3 cellular contexts compared by ENCODE assay signal in the genomic region with DNA sequence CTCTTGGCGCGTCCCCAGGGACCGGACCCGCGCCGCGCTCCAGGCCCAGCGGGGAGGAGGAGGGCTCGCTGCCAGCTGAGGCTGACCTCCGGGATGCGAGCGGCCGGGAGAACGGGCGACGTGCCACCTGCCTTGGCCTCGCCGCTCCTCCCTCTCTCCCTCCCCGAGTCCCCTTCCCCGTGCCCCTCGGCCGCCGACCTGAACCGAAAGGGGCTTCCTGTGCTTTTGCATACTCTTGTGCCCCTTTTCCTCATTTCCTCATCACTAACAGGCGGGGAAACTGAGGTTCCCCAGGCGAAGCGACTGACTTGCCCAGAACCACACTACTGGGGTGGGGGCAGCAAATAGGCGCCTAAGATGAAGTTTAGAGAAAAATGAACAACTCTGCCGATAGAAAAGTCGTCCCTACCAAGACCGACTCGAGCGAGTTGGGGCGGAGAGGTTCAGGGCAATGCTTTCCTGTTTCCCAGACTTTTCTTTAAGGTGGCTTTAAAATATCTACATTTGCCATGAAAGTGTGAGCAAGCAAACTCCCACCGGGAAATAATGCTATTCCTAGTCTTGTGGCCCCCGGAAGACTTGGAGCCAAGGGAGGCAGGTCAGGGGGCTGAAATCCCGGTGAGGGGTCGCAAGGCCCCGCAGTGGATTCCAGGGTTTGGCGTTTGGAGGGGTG.
TF ChIP-seq lines count a peak whose summit lies in the region.

No MANE protein-coding gene starts in this region.

TF ChIP-seq in A549, 52 proteins besides CTCF, POLR2A, EP300 and RAD21 (continues in another document):
- TF ChIP-seq GATA3 (IDR thresholded peaks at IDR 0.05; ENCODE audit: borderline replicate concordance) (no peak), RNF2 (IDR thresholded peaks at IDR 0.05; ENCODE audit: borderline replicate concordance, low read depth) (no peak), TFCP2L1 (CRISPR knock-in tag; IDR thresholded peaks at IDR 0.05) (peak; percentile 82; the same call in 1 of the 2 replicates), HMGXB4 (CRISPR knock-in tag; IDR thresholded peaks at IDR 0.05; ENCODE audit: borderline replicate concordance) (no peak; the same call in 1 of the 2 replicates), HOXA7 (CRISPR knock-in tag; IDR thresholded peaks at IDR 0.05) (peak; percentile 50; the same call in 1 of the 2 replicates), ZC3H11A (IDR thresholded peaks at IDR 0.05) (no peak), ZFP36 (IDR thresholded peaks at IDR 0.05; ENCODE audit: borderline replicate concordance, partially characterized antibody) (no peak), HDAC2 (IDR thresholded peaks at IDR 0.05) (0 out of 2 replicates have a peak, but pooled peaks have one; percentile 40), RARB (CRISPR knock-in tag; IDR thresholded peaks at IDR 0.05) (peak; percentile 79; the same call in 1 of the 2 replicates), JUN (IDR thresholded peaks at IDR 0.05) (no peak), JUNB (IDR thresholded peaks at IDR 0.05) (no peak), NPAS2 (CRISPR knock-in tag; IDR thresholded peaks at IDR 0.05; ENCODE audit: borderline replicate concordance) (no peak), ZSCAN20 (CRISPR knock-in tag; IDR thresholded peaks at IDR 0.05) (0 out of 2 replicates have a peak, but pooled peaks have one; percentile 67), MAFK (IDR thresholded peaks at IDR 0.05; ENCODE audit: partially characterized antibody) (no peak), NFE2L2 (conservative IDR thresholded peaks at IDR 0.05; ENCODE audit: low read length) (no peak), ZNF302 (CRISPR knock-in tag; IDR thresholded peaks at IDR 0.05) (no peak), RCOR1 (IDR thresholded peaks at IDR 0.05; ENCODE audit: low read depth, low read length) (no peak)
- TF ChIP-seq, protein P1, sequence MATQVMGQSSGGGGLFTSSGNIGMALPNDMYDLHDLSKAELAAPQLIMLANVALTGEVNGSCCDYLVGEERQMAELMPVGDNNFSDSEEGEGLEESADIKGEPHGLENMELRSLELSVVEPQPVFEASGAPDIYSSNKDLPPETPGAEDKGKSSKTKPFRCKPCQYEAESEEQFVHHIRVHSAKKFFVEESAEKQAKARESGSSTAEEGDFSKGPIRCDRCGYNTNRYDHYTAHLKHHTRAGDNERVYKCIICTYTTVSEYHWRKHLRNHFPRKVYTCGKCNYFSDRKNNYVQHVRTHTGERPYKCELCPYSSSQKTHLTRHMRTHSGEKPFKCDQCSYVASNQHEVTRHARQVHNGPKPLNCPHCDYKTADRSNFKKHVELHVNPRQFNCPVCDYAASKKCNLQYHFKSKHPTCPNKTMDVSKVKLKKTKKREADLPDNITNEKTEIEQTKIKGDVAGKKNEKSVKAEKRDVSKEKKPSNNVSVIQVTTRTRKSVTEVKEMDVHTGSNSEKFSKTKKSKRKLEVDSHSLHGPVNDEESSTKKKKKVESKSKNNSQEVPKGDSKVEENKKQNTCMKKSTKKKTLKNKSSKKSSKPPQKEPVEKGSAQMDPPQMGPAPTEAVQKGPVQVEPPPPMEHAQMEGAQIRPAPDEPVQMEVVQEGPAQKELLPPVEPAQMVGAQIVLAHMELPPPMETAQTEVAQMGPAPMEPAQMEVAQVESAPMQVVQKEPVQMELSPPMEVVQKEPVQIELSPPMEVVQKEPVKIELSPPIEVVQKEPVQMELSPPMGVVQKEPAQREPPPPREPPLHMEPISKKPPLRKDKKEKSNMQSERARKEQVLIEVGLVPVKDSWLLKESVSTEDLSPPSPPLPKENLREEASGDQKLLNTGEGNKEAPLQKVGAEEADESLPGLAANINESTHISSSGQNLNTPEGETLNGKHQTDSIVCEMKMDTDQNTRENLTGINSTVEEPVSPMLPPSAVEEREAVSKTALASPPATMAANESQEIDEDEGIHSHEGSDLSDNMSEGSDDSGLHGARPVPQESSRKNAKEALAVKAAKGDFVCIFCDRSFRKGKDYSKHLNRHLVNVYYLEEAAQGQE (IDR thresholded peaks at IDR 0.05) = no peak

TF ChIP-seq in SK-N-SH, 30 proteins besides CTCF, POLR2A, EP300 and RAD21:
- TF ChIP-seq NFIC (IDR thresholded peaks at IDR 0.05; ENCODE audit: borderline replicate concordance) = peak; percentile 92
- no peak for TF ChIP-seq FOXM1 (IDR thresholded peaks at IDR 0.05; ENCODE audit: low read depth)
- no peak for TF ChIP-seq POLR2AphosphoS5 (IDR thresholded peaks at IDR 0.05; ENCODE audit: low read depth, low read length)
- no peak for TF ChIP-seq CHD2 (IDR thresholded peaks at IDR 0.05; ENCODE audit: low read length, partially characterized antibody)
- TF ChIP-seq EZH2phosphoT487 (IDR thresholded peaks at IDR 0.05; ENCODE audit: borderline replicate concordance, low read depth) = no peak
- no peak for TF ChIP-seq MEF2A (IDR thresholded peaks at IDR 0.05; ENCODE audit: borderline replicate concordance, low read depth)
- TF ChIP-seq, protein P1 (IDR thresholded peaks at IDR 0.05; ENCODE audit: low read depth, low read length) = no peak
- no peak; the same call in 1 of the 2 replicates for TF ChIP-seq TCF12 (IDR thresholded peaks at IDR 0.05)
- TF ChIP-seq, protein P2, sequence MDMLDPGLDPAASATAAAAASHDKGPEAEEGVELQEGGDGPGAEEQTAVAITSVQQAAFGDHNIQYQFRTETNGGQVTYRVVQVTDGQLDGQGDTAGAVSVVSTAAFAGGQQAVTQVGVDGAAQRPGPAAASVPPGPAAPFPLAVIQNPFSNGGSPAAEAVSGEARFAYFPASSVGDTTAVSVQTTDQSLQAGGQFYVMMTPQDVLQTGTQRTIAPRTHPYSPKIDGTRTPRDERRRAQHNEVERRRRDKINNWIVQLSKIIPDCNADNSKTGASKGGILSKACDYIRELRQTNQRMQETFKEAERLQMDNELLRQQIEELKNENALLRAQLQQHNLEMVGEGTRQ (IDR thresholded peaks at IDR 0.05; ENCODE audit: borderline replicate concordance, low read depth, low read length) = no peak
- no peak for TF ChIP-seq ELF1 (IDR thresholded peaks at IDR 0.05)
- TF ChIP-seq ZBTB33 (IDR thresholded peaks at IDR 0.05; ENCODE audit: borderline replicate concordance, low read depth) = no peak
- no peak for TF ChIP-seq GABPA (IDR thresholded peaks at IDR 0.05; ENCODE audit: low read depth)
- TF ChIP-seq TAF1 (IDR thresholded peaks at IDR 0.05; ENCODE audit: borderline replicate concordance, low read depth, low read length) = 0 out of 2 replicates have a peak, but pooled peaks have one; percentile 11
- no peak for TF ChIP-seq SMC3 (IDR thresholded peaks at IDR 0.05; ENCODE audit: low read depth, low read length)
- no peak for TF ChIP-seq RCOR1 (IDR thresholded peaks at IDR 0.05; ENCODE audit: low read length)
- TF ChIP-seq YY1 (IDR thresholded peaks at IDR 0.05; ENCODE audit: low read depth) = no peak
- no peak; the same call in 1 of the 2 replicates for TF ChIP-seq MXI1 (IDR thresholded peaks at IDR 0.05; ENCODE audit: low read depth, low read length)
- TF ChIP-seq FOXJ3 (CRISPR knock-in tag; IDR thresholded peaks at IDR 0.05) = no peak

TF ChIP-seq in H1, 55 proteins besides CTCF, POLR2A, EP300 and RAD21 (continues in another document):
- no peak for TF ChIP-seq ZNF274 (IDR thresholded peaks at IDR 0.05; ENCODE audit: borderline replicate concordance, extremely low read depth, low read length)
- TF ChIP-seq CTBP2 (IDR thresholded peaks at IDR 0.05; ENCODE audit: borderline replicate concordance, insufficient read depth, insufficient read length, low read length) = no peak
- TF ChIP-seq, protein P3, sequence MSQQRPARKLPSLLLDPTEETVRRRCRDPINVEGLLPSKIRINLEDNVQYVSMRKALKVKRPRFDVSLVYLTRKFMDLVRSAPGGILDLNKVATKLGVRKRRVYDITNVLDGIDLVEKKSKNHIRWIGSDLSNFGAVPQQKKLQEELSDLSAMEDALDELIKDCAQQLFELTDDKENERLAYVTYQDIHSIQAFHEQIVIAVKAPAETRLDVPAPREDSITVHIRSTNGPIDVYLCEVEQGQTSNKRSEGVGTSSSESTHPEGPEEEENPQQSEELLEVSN (IDR thresholded peaks at IDR 0.05) = peak; percentile 57; the same call in 1 of the 2 replicates
- no peak for TF ChIP-seq KDM5A (IDR thresholded peaks at IDR 0.05; ENCODE audit: low read length)
- TF ChIP-seq JUN (IDR thresholded peaks at IDR 0.05; ENCODE audit: low read depth, low read length) = no peak
- TF ChIP-seq TBP (IDR thresholded peaks at IDR 0.05; ENCODE audit: low read depth, low read length) = no peak
- TF ChIP-seq SIRT6 (IDR thresholded peaks at IDR 0.05; ENCODE audit: low read length) = no peak
- no peak for TF ChIP-seq CHD1 (IDR thresholded peaks at IDR 0.05; ENCODE audit: low read depth, low read length)
- no peak for TF ChIP-seq ASH2L (IDR thresholded peaks at IDR 0.05; ENCODE audit: low read length)
- no peak for TF ChIP-seq JUND (IDR thresholded peaks at IDR 0.05; ENCODE audit: low read length)
- TF ChIP-seq CBX5 (IDR thresholded peaks at IDR 0.05; ENCODE audit: low read depth, low read length) = no peak
- no peak for TF ChIP-seq SIX5 (IDR thresholded peaks at IDR 0.05; ENCODE audit: low read depth, low read length)
- no peak for TF ChIP-seq SP1 (IDR thresholded peaks at IDR 0.05; ENCODE audit: low read depth, low read length)
- TF ChIP-seq FOSL1 (IDR thresholded peaks at IDR 0.05; ENCODE audit: insufficient read depth, low read depth, low read length) = no peak
- TF ChIP-seq, protein P2 (IDR thresholded peaks at IDR 0.05; ENCODE audit: low read length) = no peak
- no peak for TF ChIP-seq KDM1A (IDR thresholded peaks at IDR 0.05; ENCODE audit: borderline replicate concordance, low read length)
- TF ChIP-seq EGR1 (IDR thresholded peaks at IDR 0.05; ENCODE audit: borderline replicate concordance, low read depth, low read length) = no peak
- no peak for TF ChIP-seq YY1 (IDR thresholded peaks at IDR 0.05; ENCODE audit: low read depth, low read length)
- TF ChIP-seq CEBPB (IDR thresholded peaks at IDR 0.05; ENCODE audit: low read depth, low read length) = no peak
- no peak for TF ChIP-seq HDAC6 (IDR thresholded peaks at IDR 0.05; ENCODE audit: low read depth, low read length)
- TF ChIP-seq CREB1 (IDR thresholded peaks at IDR 0.05) = no peak
- TF ChIP-seq BCL11A (IDR thresholded peaks at IDR 0.05; ENCODE audit: low read depth in 2 of 2, low read length in 2 of 2) = no peak
- TF ChIP-seq RFX5 (IDR thresholded peaks at IDR 0.05; ENCODE audit: borderline replicate concordance, low read depth, low read length) = no peak
- no peak for TF ChIP-seq GABPA (IDR thresholded peaks at IDR 0.05; ENCODE audit: borderline replicate concordance, insufficient read depth, low read length)
- TF ChIP-seq ATF3 (IDR thresholded peaks at IDR 0.05; ENCODE audit: insufficient read depth, low read depth, low read length) = no peak
- TF ChIP-seq HDAC2 (IDR thresholded peaks at IDR 0.05; ENCODE audit: borderline replicate concordance in 1 of 2, low read depth in 2 of 2, low read length in 2 of 2) = no peak
- no peak for TF ChIP-seq SP2 (IDR thresholded peaks at IDR 0.05; ENCODE audit: low read length)
- no peak for TF ChIP-seq BRCA1 (IDR thresholded peaks at IDR 0.05; ENCODE audit: low read depth, low read length)
- TF ChIP-seq SIN3A (conservative IDR thresholded peaks at IDR 0.05 in 1 of 2, IDR thresholded peaks at IDR 0.05 in 1 of 2; ENCODE audit: low read depth in 1 of 2, low read length in 2 of 2) = no peak
- TF ChIP-seq TAF1 (IDR thresholded peaks at IDR 0.05; ENCODE audit: low read depth, low read length) = no peak
- TF ChIP-seq SRF (IDR thresholded peaks at IDR 0.05; ENCODE audit: low read depth, low read length) = no peak
- TF ChIP-seq POLR2AphosphoS5 (IDR thresholded peaks at IDR 0.05; ENCODE audit: low read depth, low read length) = no peak
- TF ChIP-seq MAFK (IDR thresholded peaks at IDR 0.05; ENCODE audit: low read depth, low read length) = no peak
- peak; percentile 41 for TF ChIP-seq KDM4A (IDR thresholded peaks at IDR 0.05; ENCODE audit: low read depth, low read length, severe bottlenecking)
- no peak for TF ChIP-seq NANOG (IDR thresholded peaks at IDR 0.05; ENCODE audit: insufficient read depth, low read depth, low read length, poor library complexity, severe bottlenecking)
- TF ChIP-seq, protein P4, sequence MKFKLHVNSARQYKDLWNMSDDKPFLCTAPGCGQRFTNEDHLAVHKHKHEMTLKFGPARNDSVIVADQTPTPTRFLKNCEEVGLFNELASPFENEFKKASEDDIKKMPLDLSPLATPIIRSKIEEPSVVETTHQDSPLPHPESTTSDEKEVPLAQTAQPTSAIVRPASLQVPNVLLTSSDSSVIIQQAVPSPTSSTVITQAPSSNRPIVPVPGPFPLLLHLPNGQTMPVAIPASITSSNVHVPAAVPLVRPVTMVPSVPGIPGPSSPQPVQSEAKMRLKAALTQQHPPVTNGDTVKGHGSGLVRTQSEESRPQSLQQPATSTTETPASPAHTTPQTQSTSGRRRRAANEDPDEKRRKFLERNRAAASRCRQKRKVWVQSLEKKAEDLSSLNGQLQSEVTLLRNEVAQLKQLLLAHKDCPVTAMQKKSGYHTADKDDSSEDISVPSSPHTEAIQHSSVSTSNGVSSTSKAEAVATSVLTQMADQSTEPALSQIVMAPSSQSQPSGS (IDR thresholded peaks at IDR 0.05; ENCODE audit: low read length) = no peak
- TF ChIP-seq NRF1 (IDR thresholded peaks at IDR 0.05; ENCODE audit: low read depth, low read length) = no peak
- TF ChIP-seq PHF8 (conservative IDR thresholded peaks at IDR 0.05; ENCODE audit: low read depth, low read length) = no peak
- TF ChIP-seq SP4 (IDR thresholded peaks at IDR 0.05; ENCODE audit: low read length) = peak; percentile 4; the same call in 1 of the 2 replicates
